In genomic region chr20:17938889-17939619, GRCh38 we compare ENCODE assay signal across 8 cellular contexts. TPM values are rescaled to one million over a fixed set of nuclear protein-coding genes. Genes with fewer than 3 reads are reported as not detected.
DNase-seq lines count a peak whose midpoint lies in the region; ATAC-seq and TF ChIP-seq lines count a peak whose summit lies in the region.

No MANE protein-coding gene starts in this region.

- intact Hi-C loops in thyroid gland (cut with DNase I) = no loop called here

- H3K4me3 ChIP-seq in fibroblast of pulmonary artery (replicated peaks; ENCODE audit: low read depth, low read length) (no peak overlapping the region), neutrophil (ENCODE audit: low read depth in 1 of 2, low read length in 1 of 2) (no peak overlapping the region), thyroid gland (replicated peaks in 1 of 3) (no peak overlapping the region)

- WGBS in thyroid gland, 2 donors = 28 to 29% methylated on average over 13 of the region's 13 CpGs

- H3K9me3 ChIP-seq in neutrophil (no peaks in the 10 kb centered on the region), thyroid gland (no peaks in the 10 kb centered on the region)

- peak; percentile 57 for ATAC-seq in GM19467 (IDR thresholded peaks at IDR 0.05; ENCODE audit: unreplicated experiment)
- ATAC-seq in HG03571 (IDR thresholded peaks at IDR 0.05; ENCODE audit: unreplicated experiment) = peak; percentile 69

- no peak for TF ChIP-seq POLR2A in thyroid gland (IDR thresholded peaks at IDR 0.05)

- DNase-seq in DMS 273 (lab: John Stamatoyannopoulos, UW; ENCODE audit: unreplicated experiment) (peak; percentile 90), NOMO-1 (lab: John Stamatoyannopoulos, UW; ENCODE audit: unreplicated experiment in 2 of 2) (peak; percentile 18 to 24), fibroblast of pulmonary artery (ENCODE audit: low read depth) (peak; percentile 74), thyroid gland (peak; percentile 68 to 70)
- DNase-seq in activated T-cell treated with anti-CD3 and anti-CD28 coated beads, Interleukin-2, amount 50 U/mL, for 1 hour = peak; percentile 61

- H3K27me3 ChIP-seq in neutrophil = no peaks in the 10 kb centered on the region
- H3K27me3 ChIP-seq in thyroid gland = no peaks in the 10 kb centered on the region

- peaks cover 39% of the 10 kb centered on the region for H3K36me3 ChIP-seq in neutrophil
- H3K36me3 ChIP-seq in thyroid gland = peaks cover 22 to 24% of the 10 kb centered on the region in 2 donors

- H3K4me1 ChIP-seq in neutrophil (ENCODE audit: control insufficient read depth in 1 of 2, insufficient read depth in 1 of 2, low read depth in 1 of 2, low read length in 1 of 2) = peaks cover 0 to 5% of the 10 kb centered on the region in 2 experiments
- peaks cover 12 to 35% of the 10 kb centered on the region in 2 donors for H3K4me1 ChIP-seq in thyroid gland

- TF ChIP-seq CTCF in fibroblast of pulmonary artery (IDR thresholded peaks at IDR 0.05; ENCODE audit: low read length, missing control alignments) (peak; percentile 97), neutrophil (IDR thresholded peaks at IDR 0.05) (peak; percentile 47), thyroid gland (IDR thresholded peaks at IDR 0.05) (peak; percentile 62 to 86 (median 80))

- H3K27ac ChIP-seq in neutrophil = no peak overlapping the region
- no peak overlapping the region for H3K27ac ChIP-seq in thyroid gland

RNA-seq across cellular contexts. Expression of gene SNX5, which starts 29.5 kb away (rescaled TPM):
- 100 to 1,000 TPM; 247 to 346 (median 270) TPM for total RNA-seq in thyroid gland

RNA-seq across cellular contexts. Expression of gene MGME1, which starts 29.8 kb away (rescaled TPM):
- 10 to 100 TPM; 14.6 to 24.2 (median 16.8) TPM for total RNA-seq in thyroid gland

Comparison
In these comparisons a context has a peak if more than half of its experiments do, and no peak if none do; other contexts are left out.
1. DNase-seq: peak in every context shown above with its lines; median percentile 90 in DMS 273; 74 in fibroblast of pulmonary artery; 69 in thyroid gland; 61 in activated T-cell treated with anti-CD3 and anti-CD28 coated beads, Interleukin-2, amount 50 U/mL, for 1 hour; 21 in NOMO-1.
2. CTCF ChIP-seq: peak in every context shown above with its lines; median percentile 97 in fibroblast of pulmonary artery; 80 in thyroid gland; 47 in neutrophil.